ENCODE assay signal across 1 cellular context in the genomic region with DNA sequence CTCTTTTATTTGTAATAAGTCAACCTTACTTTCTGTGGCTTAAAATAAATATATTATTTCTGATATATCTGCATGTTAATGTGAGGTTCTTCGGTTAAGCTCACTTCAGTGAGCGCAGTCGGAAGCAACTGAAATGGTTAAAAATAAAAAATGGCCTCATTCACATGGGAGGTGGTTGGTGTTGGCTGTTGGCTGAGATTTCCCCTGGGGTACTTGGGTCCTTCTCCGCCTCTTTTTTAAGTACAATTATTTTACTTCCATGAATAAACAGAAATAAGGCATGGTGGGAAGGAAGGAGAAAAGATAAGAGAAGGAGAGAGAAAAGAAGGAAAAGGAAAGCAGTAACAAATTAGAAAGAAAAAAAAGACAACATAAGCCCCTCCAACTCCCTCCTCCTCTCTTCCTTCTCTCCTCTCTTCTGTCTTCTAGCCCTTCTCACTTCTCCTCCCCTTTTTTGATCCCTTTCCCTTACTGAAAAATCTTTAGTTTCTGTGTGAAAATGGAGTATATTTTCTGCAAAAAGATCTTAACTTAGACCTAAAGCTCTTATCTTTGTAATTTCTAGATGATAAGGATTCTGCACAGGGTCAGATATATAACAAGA.
TF ChIP-seq lines count a peak whose summit lies in the region.

No MANE protein-coding gene starts in this region.

TF ChIP-seq in IMR-90, 13 proteins besides CTCF, POLR2A, EP300 and RAD21:
- no peak for TF ChIP-seq MXI1 (IDR thresholded peaks at IDR 0.05; ENCODE audit: borderline replicate concordance, low read depth, low read length)
- no peak for TF ChIP-seq FOS (IDR thresholded peaks at IDR 0.05; ENCODE audit: low read depth, low read length)
- no peak for TF ChIP-seq MAZ (IDR thresholded peaks at IDR 0.05; ENCODE audit: borderline replicate concordance, low read depth, low read length)
- TF ChIP-seq, protein P1, sequence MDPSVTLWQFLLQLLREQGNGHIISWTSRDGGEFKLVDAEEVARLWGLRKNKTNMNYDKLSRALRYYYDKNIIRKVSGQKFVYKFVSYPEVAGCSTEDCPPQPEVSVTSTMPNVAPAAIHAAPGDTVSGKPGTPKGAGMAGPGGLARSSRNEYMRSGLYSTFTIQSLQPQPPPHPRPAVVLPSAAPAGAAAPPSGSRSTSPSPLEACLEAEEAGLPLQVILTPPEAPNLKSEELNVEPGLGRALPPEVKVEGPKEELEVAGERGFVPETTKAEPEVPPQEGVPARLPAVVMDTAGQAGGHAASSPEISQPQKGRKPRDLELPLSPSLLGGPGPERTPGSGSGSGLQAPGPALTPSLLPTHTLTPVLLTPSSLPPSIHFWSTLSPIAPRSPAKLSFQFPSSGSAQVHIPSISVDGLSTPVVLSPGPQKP (IDR thresholded peaks at IDR 0.05; ENCODE audit: borderline replicate concordance, low read depth, low read length): no peak
- no peak for TF ChIP-seq MAFK (IDR thresholded peaks at IDR 0.05; ENCODE audit: low read depth, low read length)
- TF ChIP-seq CHD1 (IDR thresholded peaks at IDR 0.05; ENCODE audit: low read depth, low read length): no peak
- TF ChIP-seq, protein P2, sequence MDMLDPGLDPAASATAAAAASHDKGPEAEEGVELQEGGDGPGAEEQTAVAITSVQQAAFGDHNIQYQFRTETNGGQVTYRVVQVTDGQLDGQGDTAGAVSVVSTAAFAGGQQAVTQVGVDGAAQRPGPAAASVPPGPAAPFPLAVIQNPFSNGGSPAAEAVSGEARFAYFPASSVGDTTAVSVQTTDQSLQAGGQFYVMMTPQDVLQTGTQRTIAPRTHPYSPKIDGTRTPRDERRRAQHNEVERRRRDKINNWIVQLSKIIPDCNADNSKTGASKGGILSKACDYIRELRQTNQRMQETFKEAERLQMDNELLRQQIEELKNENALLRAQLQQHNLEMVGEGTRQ (IDR thresholded peaks at IDR 0.05; ENCODE audit: low read depth, low read length): no peak
- no peak for TF ChIP-seq RFX5 (IDR thresholded peaks at IDR 0.05; ENCODE audit: low read depth, low read length)
- TF ChIP-seq RCOR1 (IDR thresholded peaks at IDR 0.05; ENCODE audit: insufficient replicate concordance, low read length): no peak
- TF ChIP-seq SMC3 (IDR thresholded peaks at IDR 0.05; ENCODE audit: low read depth, low read length): no peak
- TF ChIP-seq BHLHE40 (IDR thresholded peaks at IDR 0.05; ENCODE audit: low read depth, low read length): no peak
- TF ChIP-seq NFE2L2 (IDR thresholded peaks at IDR 0.05; ENCODE audit: low read depth, low read length): no peak
- no peak for TF ChIP-seq CEBPB (IDR thresholded peaks at IDR 0.05; ENCODE audit: low read depth, low read length)
